15 cellular contexts compared by ENCODE assay signal in genomic region chr10:13991353-13991752, GRCh38.
A peak's percentile ranks its signal among the peaks of the same experiment; 100 is the strongest.
DNase-seq lines count a peak whose midpoint lies in the region; ATAC-seq and TF ChIP-seq lines count a peak whose summit lies in the region.
"Had no signal": no experiment of that assay in that cellular context is flagged by ENCODE, and none has a peak within 500 bp of the region (broad histone marks: within the 10 kb centered on the region; RNA-seq: fewer than 3 reads in every experiment).

No MANE protein-coding gene starts in this region.

- peak overlapping the region; percentile 88 for H3K23ac ChIP-seq in IMR-90 (ENCODE audit: low read depth, low read length)

- H3K4ac ChIP-seq in IMR-90 (ENCODE audit: low read depth, low read length): peak overlapping the region; percentile 94; the same call in 1 of the 2 replicates

- H3K4me1 ChIP-seq in IMR-90 (ENCODE audit: control insufficient read depth, insufficient read depth, low read length) (peaks cover 26% of the 10 kb centered on the region), lower lobe of right lung (peaks cover 42% of the 10 kb centered on the region), stomach (peaks cover 0 to 41% (median 24%) of the 10 kb centered on the region in 4 donors)

- H3K9me1 ChIP-seq in IMR-90 (ENCODE audit: insufficient read depth, low read length): peaks cover 18% of the 10 kb centered on the region

- H3K27me3 ChIP-seq in IMR-90 (ENCODE audit: control insufficient read depth, insufficient read depth, low read length) (no peaks in the 10 kb centered on the region), lower lobe of right lung (ENCODE audit: low read depth) (no peaks in the 10 kb centered on the region), stomach (no peaks in the 10 kb centered on the region), WERI-Rb-1 (ENCODE audit: insufficient read depth, low read depth, severe bottlenecking) (no peaks in the 10 kb centered on the region)
- H3K27me3 ChIP-seq: BLaER1 treated with 17β-estradiol and CSF1 and Interleukin-3, amounts not matched to agents 10 nM and 100 nM had no signal

- DNase-seq in IMR-90: no peak
- DNase-seq in choroid plexus epithelial cell (ENCODE audit: low read depth): no peak
- DNase-seq in lower lobe of right lung: no peak
- no peak for DNase-seq in stomach
- DNase-seq in AG08396 (ENCODE audit: low spot score): no peak
- no peak for DNase-seq in MV-4-11 (lab: John Stamatoyannopoulos, UW)
- DNase-seq in posterior vena cava (ENCODE audit: low spot score): no peak
- DNase-seq in WERI-Rb-1: no peak
- DNase-seq: activated CD8-positive, alpha-beta T cell treated with anti-CD3 and anti-CD28 coated beads for 36 hours; activated naive CD4-positive, alpha-beta T cell treated with Interleukin-2 at 50 U/mL for 16 hours; cerebellar nuclear complex; DND-41; NCI-H226 had no signal

- peak overlapping the region; percentile 24 for H3K18ac ChIP-seq in IMR-90 (ENCODE audit: low read depth, low read length)

- TF ChIP-seq EP300 in stomach (IDR thresholded peaks at IDR 0.05): no peak

- peak overlapping the region; percentile 53 for H4K91ac ChIP-seq in IMR-90 (ENCODE audit: insufficient read depth, low read depth, low read length)

- TF ChIP-seq POLR2A in IMR-90 (IDR thresholded peaks at IDR 0.05; ENCODE audit: low read depth, low read length) (no peak), stomach (IDR thresholded peaks at IDR 0.05) (no peak)

- H3K4me3 ChIP-seq in IMR-90 (ENCODE audit: insufficient read depth, low read depth, low read length) (no peak overlapping the region), choroid plexus epithelial cell (ENCODE audit: low read depth, low read length) (no peak overlapping the region), lower lobe of right lung (no peak overlapping the region), stomach (no peak overlapping the region), WERI-Rb-1 (ENCODE audit: low read depth, low read length) (no peak overlapping the region)
- H3K4me3 ChIP-seq: BLaER1 treated with 17β-estradiol and CSF1 and Interleukin-3, amounts not matched to agents 10 nM and 100 nM had no signal

- H2BK15ac ChIP-seq in IMR-90 (ENCODE audit: low read depth, low read length): peak overlapping the region; percentile 37; the same call in 2 of the 3 replicates

- no TSS peak for BruUV-seq in IMR-90 (replicated peaks; lab: Mats Ljungman, UMichigan)

- TF ChIP-seq CTCF in IMR-90 (conservative IDR thresholded peaks at IDR 0.05; ENCODE audit: low read depth, low read length): no peak
- TF ChIP-seq CTCF in choroid plexus epithelial cell (conservative IDR thresholded peaks at IDR 0.05; ENCODE audit: low read depth, low read length): peak; percentile 12
- TF ChIP-seq CTCF in lower lobe of right lung (IDR thresholded peaks at IDR 0.05): no peak
- TF ChIP-seq CTCF in stomach (IDR thresholded peaks at IDR 0.05): no peak
- no peak for TF ChIP-seq CTCF in WERI-Rb-1 (IDR thresholded peaks at IDR 0.05; ENCODE audit: low read depth, low read length)

- H4K5ac ChIP-seq in IMR-90 (ENCODE audit: low read depth, low read length): peak overlapping the region; percentile 37

- H3K36me3 ChIP-seq in IMR-90 (ENCODE audit: control insufficient read depth, insufficient read depth, low read length) (no peaks in the 10 kb centered on the region), lower lobe of right lung (no peaks in the 10 kb centered on the region), stomach (no peaks in the 10 kb centered on the region), WERI-Rb-1 (no peaks in the 10 kb centered on the region)
- H3K36me3 ChIP-seq: BLaER1 treated with 17β-estradiol and CSF1 and Interleukin-3, amounts not matched to agents 10 nM and 100 nM had no signal

- no peaks in the 10 kb centered on the region for H4K20me1 ChIP-seq in IMR-90 (ENCODE audit: insufficient read depth, low read length)
- H4K20me1 ChIP-seq: BLaER1 treated with 17β-estradiol and CSF1 and Interleukin-3, amounts not matched to agents 10 nM and 100 nM had no signal

- peak overlapping the region; percentile 91 for H3K14ac ChIP-seq in IMR-90 (replicated peaks; ENCODE audit: low read depth, low read length)

- peak overlapping the region; percentile 95 for H2BK120ac ChIP-seq in IMR-90 (ENCODE audit: low read depth, low read length)

- H2AK9ac ChIP-seq in IMR-90 (replicated peaks; ENCODE audit: low read depth, low read length, poor library complexity): peak overlapping the region; percentile 29

- no CpG with 5 or more reads among the region's 5 CpGs for WGBS in IMR-90 (ENCODE audit: extremely low coverage in 2 of 2, insufficient read length in 1 of 2), 2 experiments
- WGBS in stomach, 5 donors: 38 to 81% (median 55%) methylated on average over 5 of the region's 5 CpGs

- peaks cover 7 to 43% of the 10 kb centered on the region in 2 experiments; a peak in 2 of 4 replicates for H3K79me1 ChIP-seq in IMR-90 (ENCODE audit: low read depth in 1 of 2, low read length in 2 of 2)

- H3K9me3 ChIP-seq in IMR-90 (ENCODE audit: control insufficient read depth, insufficient read depth, low read length): no peaks in the 10 kb centered on the region
- no peaks in the 10 kb centered on the region for H3K9me3 ChIP-seq in lower lobe of right lung
- H3K9me3 ChIP-seq in stomach: no peaks in the 10 kb centered on the region
- no peaks in the 10 kb centered on the region for H3K9me3 ChIP-seq in WERI-Rb-1 (ENCODE audit: severe bottlenecking)

- POLR2A ChIA-PET in IMR-90 (lab: Charles Lee; ENCODE audit: unreplicated experiment): no interaction called here

- peak overlapping the region; percentile 62 for H3K4me2 ChIP-seq in IMR-90 (ENCODE audit: low read depth, low read length)
- H3K4me2 ChIP-seq: BLaER1 treated with 17β-estradiol and CSF1 and Interleukin-3, amounts not matched to agents 10 nM and 100 nM had no signal

- H2BK20ac ChIP-seq in IMR-90 (ENCODE audit: low read depth, low read length): peak overlapping the region; percentile 93; the same call in 1 of the 2 replicates

- H3K9ac ChIP-seq in IMR-90 (ENCODE audit: low read depth, low read length): no peak overlapping the region
- H3K9ac ChIP-seq: BLaER1 treated with 17β-estradiol and CSF1 and Interleukin-3, amounts not matched to agents 10 nM and 100 nM had no signal

- H3K27ac ChIP-seq in IMR-90 (ENCODE audit: insufficient read depth, low read length): peak overlapping the region; percentile 2; the same call in 1 of the 2 replicates
- peak overlapping the region; percentile 82 for H3K27ac ChIP-seq in lower lobe of right lung
- H3K27ac ChIP-seq in stomach: peak overlapping the region in 4 of 5 donors; percentile 62 to 71 (median 68)
- H3K27ac ChIP-seq in WERI-Rb-1: no peak overlapping the region
- H3K27ac ChIP-seq: BLaER1 treated with 17β-estradiol and CSF1 and Interleukin-3, amounts not matched to agents 10 nM and 100 nM had no signal

- peak overlapping the region in 1 of 2 experiments; percentile 84; a peak in 1 of 4 replicates for H4K8ac ChIP-seq in IMR-90 (ENCODE audit: low read depth in 2 of 2, low read length in 2 of 2)

- H2BK5ac ChIP-seq in IMR-90 (ENCODE audit: low read depth, low read length, poor library complexity, severe bottlenecking): peak overlapping the region; percentile 25

- TF ChIP-seq RAD21 in IMR-90 (IDR thresholded peaks at IDR 0.05; ENCODE audit: low read length): no peak

- in situ Hi-C loops in IMR-90 (cut with MboI; ENCODE audit: low sequenced_read_pairs): no loop called here

- ATAC-seq in IMR-90 (ENCODE audit: low read depth): no peak
- no peak for ATAC-seq in lower lobe of right lung
- ATAC-seq: activated CD8-positive, alpha-beta T cell treated with anti-CD3 and anti-CD28 coated beads for 36 hours; stimulated activated effector memory CD8-positive, alpha-beta T cell treated with anti-CD3 and anti-CD28 coated beads, Interleukin-12 subunit alpha, Interleukin-12 subunit beta, amount 100 ng/mL, for 72 hours had no signal

- intact Hi-C loops in IMR-90 (cut with micrococcal nuclease): no loop called here
- intact Hi-C loops in lower lobe of right lung (cut with DNase I): no loop called here
- intact Hi-C loops in stomach (cut with DNase I; ENCODE audit: low total_unique reads): no loop called here
- intact Hi-C loops in posterior vena cava (cut with DNase I): no loop called here

- H2AFZ ChIP-seq in IMR-90 (replicated peaks; ENCODE audit: low read length, poor library complexity): peak overlapping the region; percentile 29

- H2AK5ac ChIP-seq in IMR-90 (ENCODE audit: low read depth, low read length): peak overlapping the region; percentile 56; the same call in 1 of the 2 replicates

- H3K56ac ChIP-seq in IMR-90 (ENCODE audit: extremely low read depth, insufficient read depth, low read length): no peak overlapping the region

- CTCF ChIA-PET in IMR-90 (lab: Yijun Ruan, JAX): no interaction called here

- dilution Hi-C loops in IMR-90 (cut with HindIII; ENCODE audit: low sequenced_read_pairs, unreplicated experiment): no loop called here

TF ChIP-seq in IMR-90, 13 proteins besides CTCF, POLR2A, EP300 and RAD21:
- no peak for TF ChIP-seq RCOR1 (IDR thresholded peaks at IDR 0.05; ENCODE audit: insufficient replicate concordance, low read length)
- no peak for TF ChIP-seq FOS (IDR thresholded peaks at IDR 0.05; ENCODE audit: low read depth, low read length)
- TF ChIP-seq SMC3 (IDR thresholded peaks at IDR 0.05; ENCODE audit: low read depth, low read length): no peak
- no peak for TF ChIP-seq BHLHE40 (IDR thresholded peaks at IDR 0.05; ENCODE audit: low read depth, low read length)
- no peak for TF ChIP-seq CHD1 (IDR thresholded peaks at IDR 0.05; ENCODE audit: low read depth, low read length)
- no peak for TF ChIP-seq MAFK (IDR thresholded peaks at IDR 0.05; ENCODE audit: low read depth, low read length)
- TF ChIP-seq RFX5 (IDR thresholded peaks at IDR 0.05; ENCODE audit: low read depth, low read length): no peak
- no peak for TF ChIP-seq MAZ (IDR thresholded peaks at IDR 0.05; ENCODE audit: borderline replicate concordance, low read depth, low read length)
